ENCODE assay signal across 1 cellular context in genomic region chr3:128195802-128196201, GRCh38.
TF ChIP-seq lines count a peak whose summit lies in the region.

No MANE protein-coding gene starts in this region.

TF ChIP-seq in GM23338, 12 proteins besides CTCF, POLR2A, EP300 and RAD21 (continued from another document):
- no peak for TF ChIP-seq ETS1 (IDR thresholded peaks at IDR 0.05)
- TF ChIP-seq JUNB (IDR thresholded peaks at IDR 0.05; ENCODE audit: unreplicated experiment), result no peak
- TF ChIP-seq ZNF331 (CRISPR knock-in tag; IDR thresholded peaks at IDR 0.05; ENCODE audit: low read depth), result no peak
- no peak for TF ChIP-seq STAT1 (IDR thresholded peaks at IDR 0.05; ENCODE audit: unreplicated experiment)
- no peak for TF ChIP-seq ZNF114 (CRISPR knock-in tag; IDR thresholded peaks at IDR 0.05)
- no peak for TF ChIP-seq REST (IDR thresholded peaks at IDR 0.05; ENCODE audit: unreplicated experiment)
- no peak for TF ChIP-seq EZH2phosphoT487 (IDR thresholded peaks at IDR 0.05; ENCODE audit: unreplicated experiment)
- no peak for TF ChIP-seq POLR2AphosphoS5 (IDR thresholded peaks at IDR 0.05; ENCODE audit: low read depth)
- no peak for TF ChIP-seq ZNF462 (CRISPR knock-in tag; IDR thresholded peaks at IDR 0.05)
- TF ChIP-seq NANOG (IDR thresholded peaks at IDR 0.05; ENCODE audit: borderline replicate concordance), result no peak
TF ChIP-seq in GM23338: peak in this region for 0.
